Comparison of ENCODE assay signal across 1 cellular context in the genomic region with DNA sequence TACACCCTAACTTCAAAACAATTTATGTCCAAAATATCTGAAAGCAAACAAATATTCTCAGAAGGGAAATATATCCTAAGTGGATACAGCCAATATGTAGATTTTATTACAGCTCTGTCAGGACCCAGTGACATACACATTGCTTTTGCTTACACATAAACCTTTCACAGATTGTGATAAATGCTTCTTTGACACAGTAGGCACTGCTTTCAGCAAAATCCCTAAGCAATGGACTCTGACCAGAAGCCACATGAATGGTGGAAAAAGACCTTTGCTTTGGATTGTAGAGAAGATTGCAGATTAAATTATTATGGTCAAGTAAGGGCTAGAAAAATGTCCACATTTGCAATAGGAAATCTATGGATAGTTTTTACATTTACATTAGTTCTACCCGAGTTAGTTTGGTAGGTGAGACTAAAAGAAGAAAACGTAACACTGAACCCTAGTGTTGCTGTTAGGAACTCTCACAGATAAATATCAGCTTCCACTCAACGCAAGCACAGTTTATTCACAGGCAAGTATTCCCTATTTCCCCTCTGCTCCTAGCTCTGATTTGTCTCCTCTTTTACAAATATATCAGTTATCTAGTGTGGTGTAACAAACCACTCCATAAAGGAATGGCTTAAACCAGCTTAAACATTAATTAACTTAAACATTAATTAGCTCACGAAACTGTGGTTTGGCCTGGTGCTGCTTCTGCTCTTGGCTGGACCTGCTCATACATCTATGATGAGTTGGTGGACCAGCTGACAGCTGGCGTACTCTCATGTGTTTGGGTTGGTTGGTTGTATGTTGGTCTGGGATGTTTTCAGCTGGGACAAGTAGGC.
TF ChIP-seq lines count a peak whose summit lies in the region.

No MANE protein-coding gene starts in this region.

TF ChIP-seq in HCT116, 20 proteins besides CTCF, POLR2A, EP300 and RAD21:
- no peak for TF ChIP-seq ZNF274 (IDR thresholded peaks at IDR 0.05; ENCODE audit: low read depth, low read length)
- TF ChIP-seq CBX3 (IDR thresholded peaks at IDR 0.05; ENCODE audit: low read depth), result no peak
- no peak for TF ChIP-seq MAX (IDR thresholded peaks at IDR 0.05)
- no peak for TF ChIP-seq ZBTB33 (IDR thresholded peaks at IDR 0.05; ENCODE audit: extremely low read depth, insufficient replicate concordance, low read length)
- TF ChIP-seq EZH2 (IDR thresholded peaks at IDR 0.05), result no peak
- no peak for TF ChIP-seq SIN3A (IDR thresholded peaks at IDR 0.05; ENCODE audit: low read depth)
- TF ChIP-seq SRF (IDR thresholded peaks at IDR 0.05; ENCODE audit: low read depth), result no peak
- no peak for TF ChIP-seq TCF7L2 (IDR thresholded peaks at IDR 0.05; ENCODE audit: borderline replicate concordance, extremely low read depth, insufficient read depth, insufficient read length)
- TF ChIP-seq ATF3 (IDR thresholded peaks at IDR 0.05), result no peak
- TF ChIP-seq SP1 (IDR thresholded peaks at IDR 0.05; ENCODE audit: low read depth), result no peak
- no peak for TF ChIP-seq CEBPB (IDR thresholded peaks at IDR 0.05; ENCODE audit: low read depth)
TF ChIP-seq in HCT116: peak in this region for 0.
